ENCODE assay signal across 8 cellular contexts in the genomic region with DNA sequence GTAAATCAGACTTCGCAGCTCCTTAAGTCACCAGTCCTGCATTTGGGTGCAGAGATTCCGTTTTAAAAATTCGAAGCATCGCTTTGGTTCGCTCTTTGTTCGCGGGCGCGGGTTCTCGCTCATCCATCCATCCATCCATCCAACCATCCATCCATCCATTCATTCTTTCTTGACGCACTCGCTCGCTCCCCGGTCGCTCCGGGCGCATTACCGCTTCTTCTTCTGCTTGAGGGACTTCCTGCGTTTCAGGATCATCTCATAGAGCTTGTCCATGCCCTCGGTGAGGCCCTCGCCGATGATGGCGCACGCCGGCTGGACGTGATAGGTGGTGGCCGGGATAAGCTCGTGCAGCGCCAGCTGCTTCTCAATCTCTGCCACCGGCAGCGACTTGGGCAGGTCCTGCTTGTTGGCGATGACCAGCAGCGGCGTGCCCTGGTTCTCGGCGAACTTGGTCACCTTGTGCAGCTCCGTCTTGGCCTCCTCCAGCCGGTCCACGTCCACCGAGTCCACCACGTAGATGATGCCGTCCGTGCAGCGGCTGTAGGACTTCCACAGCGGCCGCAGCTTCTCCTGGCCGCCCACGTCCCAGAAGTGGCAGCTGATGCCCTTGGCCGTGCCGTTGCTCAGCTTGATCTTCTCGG. TPM values are rescaled to one million over a fixed set of nuclear protein-coding genes. Genes with fewer than 3 reads are reported as not detected.
DNase-seq lines count a peak whose midpoint lies in the region; ATAC-seq and TF ChIP-seq lines count a peak whose summit lies in the region.

No MANE protein-coding gene starts in this region.

- H2BK12ac ChIP-seq in trophoblast cell (ENCODE audit: low read length), result no peak overlapping the region

- peak overlapping the region; percentile 1 for H2BK120ac ChIP-seq in trophoblast cell (ENCODE audit: insufficient read depth, low read length, poor library complexity)

- H3K9ac ChIP-seq in HUES6 (ENCODE audit: low read length) (peak overlapping the region; percentile 86), trophoblast cell (ENCODE audit: low read length) (peak overlapping the region; percentile 2)

- peaks cover 29% of the 10 kb centered on the region for H3K36me3 Mint-ChIP-seq in activated T-cell treated with anti-CD3 and anti-CD28 coated beads, Interleukin-2, amount 50 U/mL, for 24 hours (ENCODE audit: low read depth)

- peaks cover 66% of the 10 kb centered on the region for H3K4me1 Mint-ChIP-seq in activated T-cell treated with anti-CD3 and anti-CD28 coated beads, Interleukin-2, amount 50 U/mL, for 24 hours (ENCODE audit: low read depth)

- H3K4me3 Mint-ChIP-seq in activated T-cell treated with anti-CD3 and anti-CD28 coated beads, Interleukin-2, amount 50 U/mL, for 24 hours, result peak overlapping the region; percentile 90

- H4K91ac ChIP-seq in trophoblast cell (ENCODE audit: low read depth, low read length), result peak overlapping the region; percentile 11

- peak overlapping the region; percentile 8 for H2AFZ ChIP-seq in trophoblast cell (ENCODE audit: insufficient read depth, low read length, poor library complexity)

- H3K4me3 ChIP-seq in GM06990 (replicated peaks; ENCODE audit: low read depth, low read length) (peak overlapping the region; percentile 79), HUES6 (ENCODE audit: low read depth, low read length) (peak overlapping the region; percentile 92), trophoblast cell (ENCODE audit: low read depth, low read length) (peak overlapping the region; percentile 76)

- TF ChIP-seq CTCF in GM06990 (IDR thresholded peaks at IDR 0.05; ENCODE audit: insufficient read depth, low read length, poor library complexity, severe bottlenecking) (no peak), foreskin keratinocyte (conservative IDR thresholded peaks at IDR 0.05) (no peak)

- no peaks in the 10 kb centered on the region for H3K9me3 Mint-ChIP-seq in activated T-cell treated with anti-CD3 and anti-CD28 coated beads, Interleukin-2, amount 50 U/mL, for 24 hours

- H3K27me3 ChIP-seq in GM06990 (replicated peaks; ENCODE audit: control insufficient read depth, insufficient read depth, low read length) (no peaks in the 10 kb centered on the region), HUES6 (ENCODE audit: control insufficient read depth, insufficient read depth, low read length) (peaks cover 32% of the 10 kb centered on the region), foreskin keratinocyte (no peaks in the 10 kb centered on the region), trophoblast cell (ENCODE audit: insufficient read depth, low read length) (no peaks in the 10 kb centered on the region)

- H2BK5ac ChIP-seq in trophoblast cell (ENCODE audit: low read depth, low read length, poor library complexity), result no peak overlapping the region

- no peak overlapping the region for H3K23ac ChIP-seq in trophoblast cell (ENCODE audit: low read length)

- peak overlapping the region; percentile 13 for H3K18ac ChIP-seq in trophoblast cell (ENCODE audit: low read length)

- H3K4me1 ChIP-seq in HUES6 (ENCODE audit: control insufficient read depth, insufficient read depth, low read length) (peaks cover 9% of the 10 kb centered on the region), foreskin keratinocyte (peaks cover 14% of the 10 kb centered on the region), trophoblast cell (ENCODE audit: control insufficient read depth in 1 of 2, insufficient read depth in 2 of 2, low read length in 2 of 2) (peaks cover 2 to 15% of the 10 kb centered on the region in 2 experiments)

- peak overlapping the region; percentile 2 for H4K8ac ChIP-seq in trophoblast cell (ENCODE audit: low read depth, low read length)

- no peak overlapping the region for H2AK5ac ChIP-seq in trophoblast cell (ENCODE audit: low read length)

- peak overlapping the region; percentile 20 for H3K4ac ChIP-seq in trophoblast cell (ENCODE audit: low read depth, low read length)

- H3K27ac Mint-ChIP-seq in activated T-cell treated with anti-CD3 and anti-CD28 coated beads, Interleukin-2, amount 50 U/mL, for 24 hours, result peak overlapping the region; percentile 87

- ATAC-seq in foreskin keratinocyte (no peak), GM21390 (IDR thresholded peaks at IDR 0.05; ENCODE audit: unreplicated experiment) (no peak), HG02610 (IDR thresholded peaks at IDR 0.05; ENCODE audit: unreplicated experiment) (no peak)

- H3K14ac ChIP-seq in trophoblast cell (ENCODE audit: low read length), result peak overlapping the region; percentile 10

- H4K12ac ChIP-seq in trophoblast cell (ENCODE audit: low read depth, low read length), result no peak overlapping the region

- WGBS in trophoblast cell (ENCODE audit: extremely low coverage, insufficient coverage, insufficient read length), result no CpG with 5 or more reads among the region's 51 CpGs

- no peak overlapping the region for H3K27ac ChIP-seq in HUES6 (ENCODE audit: low read depth, low read length)
- peak overlapping the region; percentile 71 for H3K27ac ChIP-seq in foreskin keratinocyte
- peak overlapping the region; percentile 15 for H3K27ac ChIP-seq in trophoblast cell (ENCODE audit: low read depth, low read length)

- H3K79me1 ChIP-seq in trophoblast cell (ENCODE audit: low read length), result peaks cover 16% of the 10 kb centered on the region

- peak overlapping the region; percentile 82 for H3K4me2 ChIP-seq in trophoblast cell (ENCODE audit: low read length)

- H3K79me2 ChIP-seq in trophoblast cell (ENCODE audit: control insufficient read depth, insufficient read depth, low read length, poor library complexity), result peaks cover 17% of the 10 kb centered on the region

- H3K27me3 Mint-ChIP-seq in activated T-cell treated with anti-CD3 and anti-CD28 coated beads, Interleukin-2, amount 50 U/mL, for 24 hours, result no peaks in the 10 kb centered on the region

- H3K9me3 ChIP-seq in HUES6 (ENCODE audit: control insufficient read depth, insufficient read depth, low read depth, low read length), result no peaks in the 10 kb centered on the region
- no peaks in the 10 kb centered on the region for H3K9me3 ChIP-seq in trophoblast cell (ENCODE audit: insufficient read depth, low read depth, low read length)

- H3K36me3 ChIP-seq in GM06990 (ENCODE audit: control insufficient read depth, insufficient read depth, low read length) (no peaks in the 10 kb centered on the region), HUES6 (ENCODE audit: control insufficient read depth, insufficient read depth, low read length) (no peaks in the 10 kb centered on the region), trophoblast cell (ENCODE audit: control insufficient read depth in 1 of 2, insufficient read depth in 2 of 2, low read length in 2 of 2) (no peaks in the 10 kb centered on the region)

- DNase-seq in GM06990 (ENCODE audit: extremely low read depth, insufficient read length) (no peak), foreskin keratinocyte (peak in 1 of 2 donors; percentile 52), trophoblast cell (peak in 1 of 2 donors; percentile 40), cortex of kidney (lab: John Stamatoyannopoulos, UW) (no peak)
- no peak for DNase-seq in activated T-cell treated with anti-CD3 and anti-CD28 coated beads, Interleukin-2, amount 50 U/mL, for 24 hours

RNA-seq across cellular contexts. Expression of a gene that starts 1.0 kb away (rescaled TPM):
- total RNA-seq in foreskin keratinocyte, result 139 and 150 TPM in 2 replicates
- polyA plus RNA-seq in foreskin keratinocyte, result 105 and 111 TPM in 2 replicates
- 28.8 TPM in 2 replicates for polyA plus RNA-seq in trophoblast cell (2013)
